ENCODE assay signal across 8 cellular contexts in genomic region chr6:35260642-35261570, GRCh38. TPM values are rescaled to one million over a fixed set of nuclear protein-coding genes. Genes with fewer than 3 reads are reported as not detected.
DNase-seq lines count a peak whose midpoint lies in the region; ATAC-seq, FAIRE-seq and TF ChIP-seq lines count a peak whose summit lies in the region.

No MANE protein-coding gene starts in this region.

- no peak overlapping the region for H2BK5ac ChIP-seq in IMR-90 (ENCODE audit: low read depth, low read length, poor library complexity, severe bottlenecking)

- ATAC-seq in IMR-90 (ENCODE audit: low read depth): no peak
- no peak for ATAC-seq in HG03280 (IDR thresholded peaks at IDR 0.05; ENCODE audit: unreplicated experiment)

- no peak overlapping the region for H3K18ac ChIP-seq in IMR-90 (ENCODE audit: low read depth, low read length)

- peaks cover 31 to 50% of the 10 kb centered on the region in 2 experiments for H3K79me1 ChIP-seq in IMR-90 (ENCODE audit: low read depth in 1 of 2, low read length in 2 of 2)

- peak overlapping the region; percentile 82 for H3K4me3 ChIP-seq in A673 (ENCODE audit: low read depth, low read length, poor library complexity, severe bottlenecking)
- H3K4me3 ChIP-seq in IMR-90 (ENCODE audit: insufficient read depth, low read depth, low read length): no peak overlapping the region
- peak overlapping the region; percentile 97 for H3K4me3 ChIP-seq in brain microvascular endothelial cell (ENCODE audit: low read depth, low read length)
- peak overlapping the region; percentile 53 to 97 for H3K4me3 ChIP-seq in muscle layer of colon (ENCODE audit: low read depth in 1 of 2, low read length in 2 of 2)

- H4K5ac ChIP-seq in IMR-90 (ENCODE audit: low read depth, low read length): no peak overlapping the region

- intact Hi-C loops in A673 (cut with micrococcal nuclease; ENCODE audit: unreplicated experiment) (no loop called here), IMR-90 (cut with micrococcal nuclease) (no loop called here)

- H3K27me3 ChIP-seq in A673 (replicated peaks; ENCODE audit: insufficient read depth, low read depth, low read length, poor library complexity) (no peaks in the 10 kb centered on the region), IMR-90 (ENCODE audit: control insufficient read depth, insufficient read depth, low read length) (no peaks in the 10 kb centered on the region), brain microvascular endothelial cell (replicated peaks) (no peaks in the 10 kb centered on the region), muscle layer of colon (ENCODE audit: control insufficient read depth in 1 of 2, insufficient read depth in 2 of 2, low read length in 2 of 2) (no peaks in the 10 kb centered on the region)

- FAIRE-seq in D721Med (lab: Jason Lieb, UNC): no peak

- H3K14ac ChIP-seq in IMR-90 (replicated peaks; ENCODE audit: low read depth, low read length): peak overlapping the region; percentile 91; the same call in 1 of the 2 replicates

- H2BK120ac ChIP-seq in IMR-90 (ENCODE audit: low read depth, low read length): no peak overlapping the region

- no CpG with 5 or more reads among the region's 6 CpGs for WGBS in IMR-90 (ENCODE audit: extremely low coverage in 2 of 2, insufficient read length in 1 of 2), 2 experiments

- H3K4me2 ChIP-seq in IMR-90 (ENCODE audit: low read depth, low read length): peak overlapping the region; percentile 96; the same call in 1 of the 2 replicates

- H2AFZ ChIP-seq in IMR-90 (replicated peaks; ENCODE audit: low read length, poor library complexity): no peak overlapping the region

- H2BK15ac ChIP-seq in IMR-90 (ENCODE audit: low read depth, low read length): 0 out of 3 replicates have a peak overlapping the region, but pooled peaks have one; percentile 66

- H4K8ac ChIP-seq in IMR-90 (ENCODE audit: low read depth in 2 of 2, low read length in 2 of 2): peak overlapping the region; percentile 87 to 92; a peak in 2 of 4 replicates

- no peak overlapping the region for H2BK20ac ChIP-seq in IMR-90 (ENCODE audit: low read depth, low read length)

- peak overlapping the region; percentile 69; the same call in 1 of the 2 replicates for H3K23ac ChIP-seq in IMR-90 (ENCODE audit: low read depth, low read length)

- H2AK9ac ChIP-seq in IMR-90 (replicated peaks; ENCODE audit: low read depth, low read length, poor library complexity): no peak overlapping the region

- peak overlapping the region; percentile 90 for H2AK5ac ChIP-seq in IMR-90 (ENCODE audit: low read depth, low read length)

- BruUV-seq in A673 (replicated peaks; lab: Mats Ljungman, UMichigan): TSS peak; percentile 39
- TSS peak; percentile 34 for BruUV-seq in IMR-90 (replicated peaks; lab: Mats Ljungman, UMichigan)

- H3K9ac ChIP-seq in IMR-90 (ENCODE audit: low read depth, low read length): peak overlapping the region; percentile 51; the same call in 1 of the 2 replicates
- H3K9ac ChIP-seq in muscle layer of colon (ENCODE audit: low read length): peak overlapping the region; percentile 71

- in situ Hi-C loops in IMR-90 (cut with MboI; ENCODE audit: low sequenced_read_pairs): no loop called here
- in situ Hi-C loops in brain microvascular endothelial cell (cut with HindIII; ENCODE audit: low pct_ligation_motif_present, low sequenced_read_pairs): no loop called here

- no peaks in the 10 kb centered on the region for H4K20me1 ChIP-seq in IMR-90 (ENCODE audit: insufficient read depth, low read length)

- TF ChIP-seq POLR2A in IMR-90 (IDR thresholded peaks at IDR 0.05; ENCODE audit: low read depth, low read length): no peak

- H3K4me1 ChIP-seq in A673 (ENCODE audit: insufficient read depth, low read length, poor library complexity, severe bottlenecking) (no peaks in the 10 kb centered on the region), IMR-90 (ENCODE audit: control insufficient read depth, insufficient read depth, low read length) (peaks cover 8% of the 10 kb centered on the region; the same call in 1 of the 2 replicates), muscle layer of colon (ENCODE audit: insufficient read depth, low read length) (peaks cover 7% of the 10 kb centered on the region)

- dilution Hi-C loops in IMR-90 (cut with HindIII; ENCODE audit: low sequenced_read_pairs, unreplicated experiment): no loop called here

- TF ChIP-seq CTCF in A673 (conservative IDR thresholded peaks at IDR 0.05; ENCODE audit: low read depth, low read length): no peak
- no peak for TF ChIP-seq CTCF in IMR-90 (conservative IDR thresholded peaks at IDR 0.05; ENCODE audit: low read depth, low read length)
- TF ChIP-seq CTCF in brain microvascular endothelial cell (IDR thresholded peaks at IDR 0.05; ENCODE audit: low read depth, low read length, missing control alignments): no peak
- TF ChIP-seq CTCF in D721Med (IDR thresholded peaks at IDR 0.05; ENCODE audit: insufficient read depth, missing control alignments): no peak

- H3K56ac ChIP-seq in IMR-90 (ENCODE audit: extremely low read depth, insufficient read depth, low read length): no peak overlapping the region

- peaks cover 9% of the 10 kb centered on the region for H3K9me1 ChIP-seq in IMR-90 (ENCODE audit: insufficient read depth, low read length)

- DNase-seq in A673 (ENCODE audit: low spot score) (no peak), IMR-90 (no peak), brain microvascular endothelial cell (no peak), midbrain (lab: John Stamatoyannopoulos, UW) (no peak), HEK293T (ENCODE audit: extremely low spot score) (no peak), D721Med (ENCODE audit: insufficient read length, low spot score) (no peak)

- H3K27ac ChIP-seq in A673 (ENCODE audit: low read depth, low read length, poor library complexity, severe bottlenecking) (peak overlapping the region; percentile 92), IMR-90 (ENCODE audit: insufficient read depth, low read length) (no peak overlapping the region), brain microvascular endothelial cell (no peak overlapping the region), muscle layer of colon (ENCODE audit: low read depth, low read length) (peak overlapping the region; percentile 71)

- H3K36me3 ChIP-seq in A673 (ENCODE audit: insufficient read depth, low read length, poor library complexity, severe bottlenecking) (no peaks in the 10 kb centered on the region), IMR-90 (ENCODE audit: control insufficient read depth, insufficient read depth, low read length) (no peaks in the 10 kb centered on the region), brain microvascular endothelial cell (replicated peaks) (no peaks in the 10 kb centered on the region), muscle layer of colon (ENCODE audit: insufficient read depth, low read length) (no peaks in the 10 kb centered on the region)

- H3K4ac ChIP-seq in IMR-90 (ENCODE audit: low read depth, low read length): peak overlapping the region; percentile 86; the same call in 1 of the 2 replicates

- no peak for TF ChIP-seq RAD21 in IMR-90 (IDR thresholded peaks at IDR 0.05; ENCODE audit: low read length)

- CTCF ChIA-PET in A673 (lab: Charles Lee) (no interaction called here), IMR-90 (lab: Yijun Ruan, JAX) (no interaction called here), HEK293T (lab: Yijun Ruan, JAX) (no interaction called here)

- H4K91ac ChIP-seq in IMR-90 (ENCODE audit: insufficient read depth, low read depth, low read length): peak overlapping the region; percentile 84; the same call in 1 of the 2 replicates

- H3K9me3 ChIP-seq in A673 (ENCODE audit: low read depth, low read length, poor library complexity, severe bottlenecking) (no peaks in the 10 kb centered on the region), IMR-90 (ENCODE audit: control insufficient read depth, insufficient read depth, low read length) (no peaks in the 10 kb centered on the region), muscle layer of colon (ENCODE audit: low read length) (no peaks in the 10 kb centered on the region)

- POLR2A ChIA-PET in A673 (lab: Charles Lee; ENCODE audit: low non-redundant PET) (no interaction called here), IMR-90 (lab: Charles Lee; ENCODE audit: unreplicated experiment) (no interaction called here), HEK293T (lab: Yijun Ruan, JAX) (interaction anchor here (0.8 kb wide), 1 partner anchor 91 kb away, joined by 3 read pairs; no protein-coding TSS in a partner anchor)

TF ChIP-seq in IMR-90, 13 proteins besides CTCF, POLR2A, EP300 and RAD21 (continues in another document):
- TF ChIP-seq MAZ (IDR thresholded peaks at IDR 0.05; ENCODE audit: borderline replicate concordance, low read depth, low read length): no peak
- no peak for TF ChIP-seq RCOR1 (IDR thresholded peaks at IDR 0.05; ENCODE audit: insufficient replicate concordance, low read length)
- TF ChIP-seq NFE2L2 (IDR thresholded peaks at IDR 0.05; ENCODE audit: low read depth, low read length): no peak
- no peak for TF ChIP-seq MXI1 (IDR thresholded peaks at IDR 0.05; ENCODE audit: borderline replicate concordance, low read depth, low read length)
- TF ChIP-seq MAFK (IDR thresholded peaks at IDR 0.05; ENCODE audit: low read depth, low read length): no peak
- no peak for TF ChIP-seq FOS (IDR thresholded peaks at IDR 0.05; ENCODE audit: low read depth, low read length)

TF ChIP-seq in HEK293T, 16 proteins besides CTCF, POLR2A, EP300 and RAD21 (continues in another document):
- TF ChIP-seq CTBP1 (IDR thresholded peaks at IDR 0.05; ENCODE audit: borderline replicate concordance): no peak
- no peak for TF ChIP-seq ZNF384 (IDR thresholded peaks at IDR 0.05)
- TF ChIP-seq SP1 (IDR thresholded peaks at IDR 0.05): no peak
- TF ChIP-seq ARNT (IDR thresholded peaks at IDR 0.05): no peak

RNA-seq across cellular contexts. Expression of gene ZNF76, which starts 1.4 kb away (rescaled TPM):
- 28.7 and 36.0 TPM in 2 replicates for total RNA-seq in A673 (2021)
- total RNA-seq in IMR-90 (2012; rRNA removed): 15.3 and 19.9 TPM in 2 replicates
- polyA plus RNA-seq in IMR-90 (2012; rRNA removed): 21.1 and 22.5 TPM in 2 replicates
- polyA plus RNA-seq in IMR-90 (2012; cell fraction: cytosol; rRNA removed): 13.4 and 13.9 TPM in 2 replicates
- 87.4 and 150 TPM in 2 replicates for polyA plus RNA-seq in IMR-90 (2012; cell fraction: nucleus; rRNA removed; ENCODE audit: low replicate concordance)

RNA-seq across cellular contexts. Expression of gene DEF6, which starts 36.7 kb away (rescaled TPM):
- total RNA-seq in A673 (2021): 0.37 and 0.44 TPM in 2 replicates
- 1.9 and 2.5 TPM in 2 replicates for total RNA-seq in IMR-90 (2012; rRNA removed)
- 4.1 and 4.2 TPM in 2 replicates for polyA plus RNA-seq in IMR-90 (2012; rRNA removed)
- 1.6 and 3.0 TPM in 2 replicates for polyA plus RNA-seq in IMR-90 (2012; cell fraction: cytosol; rRNA removed)
- polyA plus RNA-seq in IMR-90 (2012; cell fraction: nucleus; rRNA removed; ENCODE audit: low replicate concordance): 13.7 and 15.7 TPM in 2 replicates

RNA-seq across cellular contexts. Expression of gene SCUBE3, which starts 47.1 kb away (rescaled TPM):
- total RNA-seq in A673 (2021) (0.04 TPM in 1 of 2 replicates, not detected in the other), IMR-90 (2012; rRNA removed) (19.9 and 21.1 TPM in 2 replicates)
- 41.5 and 45.5 TPM in 2 replicates for polyA plus RNA-seq in IMR-90 (2012; rRNA removed)
- polyA plus RNA-seq in IMR-90 (2012; cell fraction: cytosol; rRNA removed): 24.2 and 25.6 TPM in 2 replicates
- polyA plus RNA-seq in IMR-90 (2012; cell fraction: nucleus; rRNA removed; ENCODE audit: low replicate concordance): 53.9 and 65.7 TPM in 2 replicates

Comparison
In these comparisons a context has a peak if more than half of its experiments do, and no peak if none do; other contexts are left out.
1. H3K27ac ChIP-seq: peak in A673 (single experiment) and muscle layer of colon (single experiment); none in IMR-90 (single experiment) and brain microvascular endothelial cell (single experiment).
2. RNA of gene SCUBE3, which starts 47.1 kb away (total RNA-seq): 19.9 to 21.1 TPM in IMR-90; 0.04 TPM in A673; every median in the first group is over 10 times any median in the second.